In the genomic region with DNA sequence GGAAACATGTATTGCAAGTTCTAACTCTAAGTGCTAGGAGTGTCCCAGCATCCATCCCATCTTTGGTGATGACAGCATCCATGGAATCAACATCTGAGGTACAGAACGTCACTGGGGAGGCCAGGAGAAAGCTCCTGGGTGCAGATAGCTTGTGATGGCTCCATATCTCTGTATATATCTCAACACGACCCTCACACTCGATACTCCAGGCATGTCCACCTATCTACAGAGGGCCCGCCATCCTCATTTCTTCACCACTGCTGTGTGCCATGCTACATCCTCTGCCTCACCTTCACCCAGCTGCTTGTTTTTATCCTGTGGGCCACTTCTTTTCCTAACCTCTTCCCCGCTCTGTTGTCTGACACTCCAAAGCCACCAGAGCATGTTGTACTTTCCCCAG, we compare ENCODE assay signal across 15 cellular contexts.
DNase-seq lines count a peak whose midpoint lies in the region; ATAC-seq, FAIRE-seq and TF ChIP-seq lines count a peak whose summit lies in the region.
"Had no signal": no experiment of that assay in that cellular context is flagged by ENCODE, and none has a peak within 500 bp of the region (broad histone marks: within the 10 kb centered on the region; RNA-seq: fewer than 3 reads in every experiment).

No MANE protein-coding gene starts in this region.

- H3K27ac ChIP-seq in CD4-positive, alpha-beta T cell (ENCODE audit: low read depth, low read length) = no peak overlapping the region
- H3K27ac ChIP-seq in KOPT-K1 (ENCODE audit: low read depth, low read length, poor library complexity, severe bottlenecking) (peak overlapping the region; percentile 94), fibroblast of lung (ENCODE audit: insufficient read depth, low read length) (peak overlapping the region; percentile 88), gastrocnemius medialis (peak overlapping the region; percentile 70 to 97 (median 93))
- H3K27ac ChIP-seq: C4-2B had no signal

- H4K20me1 ChIP-seq in fibroblast of lung (ENCODE audit: control insufficient read depth, extremely low read depth, insufficient read depth, low read length) = no peaks in the 10 kb centered on the region

- DNase-seq in CD4-positive, alpha-beta T cell = no peak
- DNase-seq in fibroblast of lung (ENCODE audit: low read depth in 2 of 2) = no peak
- DNase-seq in gastrocnemius medialis = no peak
- DNase-seq in D721Med (ENCODE audit: insufficient read length, low spot score) = no peak
- no peak for DNase-seq in central memory CD4-positive, alpha-beta T cell
- DNase-seq: activated CD4-positive, CD25-positive, alpha-beta regulatory T cell treated with anti-CD3 and anti-CD28 coated beads, Interleukin-2, amount 50 U/mL, for 72 hours; dermis blood vessel endothelial cell; hypothalamus; stimulated activated CD4-positive, alpha-beta T cell treated with anti-CD3 and anti-CD28 coated beads, Interleukin-2, amount 100 ng/mL, for 48 hours had no signal

- H3K9me3 Mint-ChIP-seq in CD4-positive, alpha-beta T cell = peaks cover 7% of the 10 kb centered on the region

- peaks cover 36% of the 10 kb centered on the region for H3K4me1 Mint-ChIP-seq in CD4-positive, alpha-beta T cell (ENCODE audit: low read depth)

- H3K9ac ChIP-seq in fibroblast of lung (ENCODE audit: insufficient read depth, low read length) = no peak overlapping the region

- H3K4me3 ChIP-seq in fibroblast of lung (replicated peaks in 1 of 4; ENCODE audit: control extremely low read depth in 1 of 4, insufficient read depth in 1 of 4, low read depth in 3 of 4, low read length in 4 of 4) (no peak overlapping the region), gastrocnemius medialis (no peak overlapping the region)
- H3K4me3 ChIP-seq: right atrium auricular region had no signal

- intact Hi-C loops in CD4-positive, alpha-beta T cell (cut with DNase I, micrococcal nuclease) = loop anchor here (2.0 to 10.0 kb wide), 6 partner anchors 81 to 642 kb away; a partner anchor contains a TSS
- intact Hi-C loops in gastrocnemius medialis (cut with DNase I; ENCODE audit: low total_unique reads) = loop anchor here (2.0 kb wide), 1 partner anchor 24 kb away; no protein-coding TSS in a partner anchor

- in situ Hi-C loops in gastrocnemius medialis (cut with MboI; ENCODE audit: low sequenced_read_pairs in 4 of 4) = no loop called here

- H2AFZ ChIP-seq in fibroblast of lung (ENCODE audit: low read length) = no peak overlapping the region

- POLR2A ChIA-PET in CD4-positive, alpha-beta T cell (lab: Charles Lee) = interaction anchor here (2.2 to 2.6 kb wide), 3 partner anchors 132 to 394 kb away, joined by 8 to 13 read pairs (median 12); a partner anchor contains a TSS

- H3K36me3 Mint-ChIP-seq in CD4-positive, alpha-beta T cell (ENCODE audit: low read depth) = peaks cover 16% of the 10 kb centered on the region

- H3K36me3 ChIP-seq in KOPT-K1 (ENCODE audit: insufficient read depth, low read length) (no peaks in the 10 kb centered on the region), fibroblast of lung (ENCODE audit: control insufficient read depth, insufficient read depth, low read length) (no peaks in the 10 kb centered on the region), gastrocnemius medialis (no peaks in the 10 kb centered on the region)
- H3K36me3 ChIP-seq: right atrium auricular region had no signal

- H3K27me3 Mint-ChIP-seq in CD4-positive, alpha-beta T cell = no peaks in the 10 kb centered on the region

- FAIRE-seq in D721Med (lab: Jason Lieb, UNC) = no peak
- FAIRE-seq: urothelium cell line had no signal

- peak overlapping the region; percentile 95 for H3K27ac Mint-ChIP-seq in CD4-positive, alpha-beta T cell

- H3K27me3 ChIP-seq in CD4-positive, alpha-beta T cell (ENCODE audit: control insufficient read depth, insufficient read depth, low read length) = no peaks in the 10 kb centered on the region
- H3K27me3 ChIP-seq in fibroblast of lung (ENCODE audit: control insufficient read depth, insufficient read depth, low read length) (no peaks in the 10 kb centered on the region), gastrocnemius medialis (no peaks in the 10 kb centered on the region)
- H3K27me3 ChIP-seq: right atrium auricular region had no signal

- CTCF ChIA-PET in CD4-positive, alpha-beta T cell (lab: Charles Lee) = interaction anchor here (0.7 to 1.1 kb wide), 2 partner anchors 8 to 155 kb away, joined by 3 read pairs; no protein-coding TSS in a partner anchor

- no peak overlapping the region for H3K4me3 Mint-ChIP-seq in CD4-positive, alpha-beta T cell

- no peak for TF ChIP-seq POLR2A in gastrocnemius medialis (IDR thresholded peaks at IDR 0.05)

- H3K9me3 ChIP-seq in CD4-positive, alpha-beta T cell (ENCODE audit: control insufficient read depth, low read length) = no peaks in the 10 kb centered on the region
- no peaks in the 10 kb centered on the region for H3K9me3 ChIP-seq in KOPT-K1 (ENCODE audit: insufficient read depth, low read length, poor library complexity, severe bottlenecking)
- H3K9me3 ChIP-seq in fibroblast of lung (ENCODE audit: control insufficient read depth, insufficient read depth, low read depth, low read length) = no peaks in the 10 kb centered on the region
- no peaks in the 10 kb centered on the region for H3K9me3 ChIP-seq in gastrocnemius medialis
- H3K9me3 ChIP-seq: right atrium auricular region had no signal

- no peak for TF ChIP-seq CTCF in CD4-positive, alpha-beta T cell (IDR thresholded peaks at IDR 0.05)
- no peak for TF ChIP-seq CTCF in fibroblast of lung (conservative IDR thresholded peaks at IDR 0.05 in 1 of 2, IDR thresholded peaks at IDR 0.05 in 1 of 2; ENCODE audit: low read depth in 1 of 2, low read length in 2 of 2)
- no peak for TF ChIP-seq CTCF in gastrocnemius medialis (IDR thresholded peaks at IDR 0.05 in 4 of 5, conservative IDR thresholded peaks at IDR 0.05 in 1 of 5)
- no peak for TF ChIP-seq CTCF in D721Med (IDR thresholded peaks at IDR 0.05; ENCODE audit: insufficient read depth, missing control alignments)

- no peaks in the 10 kb centered on the region for H3K79me2 ChIP-seq in fibroblast of lung (ENCODE audit: control insufficient read depth, insufficient read depth, low read length)

- no peak for ATAC-seq in CD4-positive, alpha-beta T cell (ENCODE audit: poor library complexity)
- ATAC-seq in gastrocnemius medialis = no peak
- ATAC-seq in GM19463 (IDR thresholded peaks at IDR 0.05; ENCODE audit: unreplicated experiment) = no peak
- ATAC-seq: HCT116 had no signal

- H3K4me1 ChIP-seq in fibroblast of lung (ENCODE audit: control insufficient read depth, extremely low read depth, insufficient read depth, low read length) (peaks cover 28% of the 10 kb centered on the region), gastrocnemius medialis (peaks cover 44 to 56% of the 10 kb centered on the region in 2 donors)

- no peak overlapping the region for H3K4me2 ChIP-seq in fibroblast of lung (ENCODE audit: extremely low read depth, insufficient read depth, low read length)
